ENCODE assay signal across 8 cellular contexts in the genomic region with DNA sequence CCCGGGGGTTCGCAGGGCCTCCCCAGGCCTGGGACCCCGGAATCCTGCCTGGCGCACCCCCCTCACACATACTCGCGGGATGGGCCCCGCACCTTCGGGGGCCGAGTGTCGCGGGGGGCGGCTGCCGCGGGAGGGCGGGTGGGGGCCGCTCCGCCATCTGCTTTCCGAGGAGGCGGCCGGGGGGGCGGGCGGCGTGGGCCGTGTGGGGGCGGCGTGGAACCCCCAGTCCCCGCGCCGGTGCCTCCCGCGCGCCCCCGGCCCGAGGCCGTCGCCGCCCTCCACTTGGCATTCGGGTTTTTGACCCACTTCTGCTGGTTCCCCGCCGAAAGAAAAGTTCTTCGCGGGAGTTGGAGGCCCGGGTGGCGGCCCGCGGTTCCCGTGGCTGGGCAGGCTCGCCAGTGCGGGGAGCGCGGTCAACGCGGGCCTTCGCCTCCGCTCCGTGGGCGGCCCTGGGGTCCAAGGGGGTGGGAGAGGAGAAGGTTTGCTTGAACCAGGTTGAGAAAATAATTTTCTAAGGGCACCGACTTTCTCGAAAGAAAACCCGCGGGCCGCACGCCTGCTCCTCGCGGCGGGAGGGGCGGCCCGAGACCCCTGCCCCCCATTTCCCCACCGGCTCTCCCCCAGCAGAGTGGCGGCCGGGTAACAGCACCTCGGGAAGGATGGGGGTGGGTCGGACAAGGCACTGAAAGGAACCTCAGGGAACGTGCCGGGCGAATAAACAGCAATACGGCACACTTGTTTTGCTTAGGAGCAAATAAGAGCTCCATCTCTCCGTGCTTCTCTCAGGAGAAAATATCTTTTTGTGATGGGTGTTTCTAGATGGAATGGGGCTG. TPM values are rescaled to one million over a fixed set of nuclear protein-coding genes. Genes with fewer than 3 reads are reported as not detected.
DNase-seq lines count a peak whose midpoint lies in the region; ATAC-seq, FAIRE-seq and TF ChIP-seq lines count a peak whose summit lies in the region.

No MANE protein-coding gene starts in this region.

- CTCF ChIA-PET in K562 (lab: Yijun Ruan, JAX; ENCODE audit: low intra/inter-chr PET ratio), result no interaction called here

- BruUV-seq in K562 (replicated peaks; lab: Mats Ljungman, UMichigan), result no TSS peak

- TF ChIP-seq EP300 in K562 (IDR thresholded peaks at IDR 0.05; ENCODE audit: low read length), result no peak

- peaks cover 3% of the 10 kb centered on the region for H3K36me3 Mint-ChIP-seq in memory B cell

- peak; percentile 29 for DNase-seq in stimulated activated CD4-positive, alpha-beta T cell treated with anti-CD3 and anti-CD28 coated beads, Interleukin-4, amount 100 ng/mL, for 1 hour
- DNase-seq in stimulated activated CD4-positive, alpha-beta T cell treated with anti-CD3 and anti-CD28 coated beads, Interleukin-12 subunit alpha, Interleukin-12 subunit beta, amount 100 ng/mL, for 4 hours, result no peak
- DNase-seq in K562 (ENCODE audit: extremely low read depth in 1 of 4, low spot score in 3 of 4) (peak in 1 of 4 experiments; percentile 41), memory B cell (ENCODE audit: low spot score in 2 of 2) (peak in 1 of 2 donors; percentile 35), NCI-H748 (lab: John Stamatoyannopoulos, UW; ENCODE audit: unreplicated experiment) (no peak)

- H3K4me1 ChIP-seq in K562 (replicated peaks in 1 of 2; ENCODE audit: control insufficient read depth in 2 of 2, insufficient read depth in 2 of 2, low read length in 2 of 2) (peaks cover 14 to 39% of the 10 kb centered on the region in 2 experiments), urinary bladder (ENCODE audit: insufficient read depth) (peaks cover 1% of the 10 kb centered on the region)

- no peak overlapping the region for H2AFZ ChIP-seq in K562 (ENCODE audit: low read depth, low read length)

- H3K36me3 ChIP-seq in K562 (ENCODE audit: control insufficient read depth, insufficient read depth, low read length) (peaks cover 40% of the 10 kb centered on the region; the same call in 2 of the 3 replicates), urinary bladder (ENCODE audit: insufficient read depth) (peaks cover 3% of the 10 kb centered on the region)

- H3K9me3 Mint-ChIP-seq in memory B cell, result no peaks in the 10 kb centered on the region

- H3K4me1 Mint-ChIP-seq in memory B cell, result peaks cover 10% of the 10 kb centered on the region

- POLR2A ChIA-PET in K562 (lab: Yijun Ruan, JAX), result interaction anchor here (0.6 to 1.7 kb wide), 12 partner anchors 9 to 63 kb away, joined by 3 to 11 read pairs (median 4); a partner anchor contains a TSS

- peak overlapping the region; percentile 97 for H3K4me3 ChIP-seq in K562
- H3K4me3 ChIP-seq in urinary bladder (ENCODE audit: low read depth, low read length), result peak overlapping the region; percentile 100

- H3K27me3 Mint-ChIP-seq in memory B cell, result no peaks in the 10 kb centered on the region

- peaks cover 19% of the 10 kb centered on the region for H4K20me1 ChIP-seq in K562 (replicated peaks; ENCODE audit: control insufficient read depth, insufficient read depth, low read length)

- peaks cover 79% of the 10 kb centered on the region for H3K79me2 ChIP-seq in K562 (ENCODE audit: control insufficient read depth, insufficient read depth, low read length)

- 1% methylated on average over 50 of the region's 78 CpGs for WGBS in K562 (ENCODE audit: insufficient coverage, low coverage, missing lambda C conversion rate)
- WGBS in urinary bladder, result 1% methylated on average over 78 of the region's 78 CpGs

- peak overlapping the region; percentile 83 for H3K4me2 ChIP-seq in K562 (ENCODE audit: insufficient read depth, low read length)

- no peak for TF ChIP-seq POLR2A in K562 (conservative IDR thresholded peaks at IDR 0.05)

- peaks cover 3% of the 10 kb centered on the region for H3K9me1 ChIP-seq in K562 (ENCODE audit: control insufficient read depth, insufficient read depth, low read length)

- intact Hi-C loops in K562 (cut with micrococcal nuclease), result no loop called here

- H3K9me3 ChIP-seq in K562 (replicated peaks; ENCODE audit: control insufficient read depth, insufficient read depth, low read depth, low read length), result no peaks in the 10 kb centered on the region

- H3K27ac ChIP-seq in K562 (ENCODE audit: extremely low read depth, low read depth, low read length) (peak overlapping the region; percentile 93), urinary bladder (ENCODE audit: low read depth) (peak overlapping the region; percentile 85)

- H3K4me3 Mint-ChIP-seq in memory B cell, result peak overlapping the region; percentile 70

- H3K9ac ChIP-seq in K562 (ENCODE audit: insufficient read depth in 1 of 2, low read depth in 2 of 2, low read length in 2 of 2), result peak overlapping the region; percentile 73 to 97

- FAIRE-seq in K562 (lab: Jason Lieb, UNC), result no peak

- in situ Hi-C loops in K562 (cut with MboI), result no loop called here

- TF ChIP-seq CTCF in K562 (IDR thresholded peaks at IDR 0.05 in 2 of 3, conservative IDR thresholded peaks at IDR 0.05 in 1 of 3; ENCODE audit: insufficient read depth in 2 of 3, low read depth in 1 of 3, low read length in 3 of 3), result no peak

- no peak overlapping the region for H3K27ac Mint-ChIP-seq in memory B cell

- TF ChIP-seq RAD21 in K562 (CRISPR knock-in tag; conservative IDR thresholded peaks at IDR 0.05 in 1 of 2, IDR thresholded peaks at IDR 0.05 in 1 of 2), result no peak

- ATAC-seq in K562, result no peak
- ATAC-seq in memory B cell (ENCODE audit: low read depth), result no peak
- ATAC-seq in GM19035 (IDR thresholded peaks at IDR 0.05; ENCODE audit: unreplicated experiment), result no peak
- ATAC-seq in GM18868 (IDR thresholded peaks at IDR 0.05; ENCODE audit: unreplicated experiment), result no peak

- H3K27me3 ChIP-seq in K562 (ENCODE audit: control insufficient read depth in 2 of 2, insufficient read depth in 2 of 2, low read length in 2 of 2), result no peaks in the 10 kb centered on the region

RNA-seq across cellular contexts. Expression of a gene that starts 1.6 kb away (rescaled TPM):
- total RNA-seq in K562 (2011; cell fraction: chromatin; rRNA removed; ENCODE audit: low replicate concordance), result 29.6 and 40.5 TPM in 2 replicates
- 22.5 and 27.3 TPM in 2 replicates for total RNA-seq in K562 (2011; cell fraction: nucleolus; rRNA removed)
- total RNA-seq in K562 (2011; cell fraction: nucleoplasm; rRNA removed), result 22.7 and 26.4 TPM in 2 replicates
- 12.6 and 13.8 TPM in 2 replicates for total RNA-seq in K562 (2014; rRNA removed)
- total RNA-seq in K562 (2014; rRNA removed; fragmentation: Illumina TruSeq; extraction: Trizol), result 11.7 and 12.6 TPM in 2 replicates
- 9.8 and 10.3 TPM in 2 replicates for total RNA-seq in K562 (2015; rRNA removed; fragmentation: Illumina TruSeq; extraction: Trizol)
- 30.2 and 36.1 TPM in 2 replicates for total RNA-seq in K562 (2021)
- polyA plus RNA-seq in K562 (2011; rRNA removed), result 8.8 and 9.6 TPM in 2 replicates
- polyA plus RNA-seq in K562 (2011; cell fraction: cytosol; rRNA removed), result 6.1 and 6.2 TPM in 2 replicates
- 20.7 and 23.9 TPM in 2 replicates for polyA plus RNA-seq in K562 (2011; cell fraction: nucleus; rRNA removed)
- polyA plus RNA-seq in K562 (2012), result 15.6 and 27.8 TPM in 2 replicates
- 17.9 and 21.5 TPM in 2 replicates for polyA plus RNA-seq in K562 (2014; fragmentation: Illumina TruSeq; extraction: Trizol)
- 1 to 10 TPM; 1.8 TPM for polyA plus RNA-seq in K562 (2014; fragmentation: Nextera tagmentation; extraction: Ambion mirVana)
- 13.2 and 13.3 TPM in 2 replicates for polyA plus RNA-seq in K562 (2014; rRNA removed)
- polyA minus RNA-seq in K562 (2011; rRNA and poly(A)+ RNA removed), result 7.5 and 7.7 TPM in 2 replicates
- 7.8 and 9.4 TPM in 2 replicates for polyA minus RNA-seq in K562 (2011; cell fraction: cytosol; rRNA and poly(A)+ RNA removed)
- 4.3 and 6.3 TPM in 2 replicates for polyA minus RNA-seq in K562 (2011; cell fraction: nucleus; rRNA and poly(A)+ RNA removed)
- 16.3 TPM for total RNA-seq in urinary bladder
- 19.0 TPM for polyA plus RNA-seq in urinary bladder

RNA-seq across cellular contexts. Expression of a gene that starts 9.5 kb away (rescaled TPM):
- 24.8 and 79.9 TPM in 2 replicates for total RNA-seq in K562 (2011; cell fraction: chromatin; rRNA removed; ENCODE audit: low replicate concordance)
- total RNA-seq in K562 (2011; cell fraction: nucleolus; rRNA removed), result 69.4 and 79.1 TPM in 2 replicates
- 43.9 and 44.6 TPM in 2 replicates for total RNA-seq in K562 (2011; cell fraction: nucleoplasm; rRNA removed)
- total RNA-seq in K562 (2014; rRNA removed) (31.2 and 37.6 TPM in 2 replicates), K562 (2014; rRNA removed; fragmentation: Illumina TruSeq; extraction: Trizol) (7.4 and 9.5 TPM in 2 replicates), K562 (2015; rRNA removed; fragmentation: Illumina TruSeq; extraction: Trizol) (23.3 and 24.4 TPM in 2 replicates), K562 (2021) (18.2 and 22.1 TPM in 2 replicates), urinary bladder (20.3 TPM)
- polyA plus RNA-seq in K562 (2011; rRNA removed) (12.7 and 18.9 TPM in 2 replicates), K562 (2014; fragmentation: Illumina TruSeq; extraction: Trizol) (20.0 and 23.0 TPM in 2 replicates), K562 (2014; fragmentation: Nextera tagmentation; extraction: Ambion mirVana) (1 to 10 TPM; 1.9 to 7.0 TPM), K562 (2014; rRNA removed) (28.1 and 29.3 TPM in 2 replicates), urinary bladder (29.6 TPM)
- polyA plus RNA-seq in K562 (2011; cell fraction: cytosol; rRNA removed), result 16.2 and 22.5 TPM in 2 replicates
- polyA plus RNA-seq in K562 (2011; cell fraction: nucleus; rRNA removed), result 26.7 and 33.4 TPM in 2 replicates
- 15.1 and 24.7 TPM in 2 replicates for polyA plus RNA-seq in K562 (2012)
- 9.4 and 10.5 TPM in 2 replicates for polyA minus RNA-seq in K562 (2011; rRNA and poly(A)+ RNA removed)
- 8.3 and 12.0 TPM in 2 replicates for polyA minus RNA-seq in K562 (2011; cell fraction: cytosol; rRNA and poly(A)+ RNA removed)
- 15.3 and 21.4 TPM in 2 replicates for polyA minus RNA-seq in K562 (2011; cell fraction: nucleus; rRNA and poly(A)+ RNA removed)

RNA-seq across cellular contexts. Expression of a gene that starts 12.5 kb away (rescaled TPM):
- total RNA-seq in K562 (2011; cell fraction: chromatin; rRNA removed; ENCODE audit: low replicate concordance), result 34.6 and 104 TPM in 2 replicates
- total RNA-seq in K562 (2011; cell fraction: nucleolus; rRNA removed), result 89.4 and 101 TPM in 2 replicates
- total RNA-seq in K562 (2011; cell fraction: nucleoplasm; rRNA removed), result 53.5 and 55.7 TPM in 2 replicates
- total RNA-seq in K562 (2014; rRNA removed) (26.4 and 32.3 TPM in 2 replicates), K562 (2014; rRNA removed; fragmentation: Illumina TruSeq; extraction: Trizol) (10.0 and 12.6 TPM in 2 replicates), K562 (2015; rRNA removed; fragmentation: Illumina TruSeq; extraction: Trizol) (22.4 and 23.6 TPM in 2 replicates), K562 (2021) (39.6 and 42.1 TPM in 2 replicates), urinary bladder (17.0 TPM)
- polyA plus RNA-seq in K562 (2011; rRNA removed) (11.0 and 14.9 TPM in 2 replicates), K562 (2014; fragmentation: Illumina TruSeq; extraction: Trizol) (17.5 and 24.2 TPM in 2 replicates), K562 (2014; fragmentation: Nextera tagmentation; extraction: Ambion mirVana) (1 to 10 TPM; 2.1 to 2.2 TPM), K562 (2014; rRNA removed) (21.0 and 22.2 TPM in 2 replicates), urinary bladder (72.4 TPM)
- 17.3 and 24.4 TPM in 2 replicates for polyA plus RNA-seq in K562 (2011; cell fraction: cytosol; rRNA removed)
- polyA plus RNA-seq in K562 (2011; cell fraction: nucleus; rRNA removed), result 28.7 and 48.0 TPM in 2 replicates
- polyA plus RNA-seq in K562 (2012), result 37.5 and 39.1 TPM in 2 replicates
- polyA minus RNA-seq in K562 (2011; rRNA and poly(A)+ RNA removed), result 14.0 and 18.0 TPM in 2 replicates
- 21.5 and 32.0 TPM in 2 replicates for polyA minus RNA-seq in K562 (2011; cell fraction: cytosol; rRNA and poly(A)+ RNA removed)
- 22.6 and 27.8 TPM in 2 replicates for polyA minus RNA-seq in K562 (2011; cell fraction: nucleus; rRNA and poly(A)+ RNA removed)

RNA-seq across cellular contexts. Expression of a gene that starts 35.4 kb away (rescaled TPM):
- total RNA-seq in K562 (2011; cell fraction: chromatin; rRNA removed; ENCODE audit: low replicate concordance), result 73.9 and 235 TPM in 2 replicates
- 195 and 197 TPM in 2 replicates for total RNA-seq in K562 (2011; cell fraction: nucleolus; rRNA removed)
- 94.0 and 120 TPM in 2 replicates for total RNA-seq in K562 (2011; cell fraction: nucleoplasm; rRNA removed)
- 42.4 and 52.4 TPM in 2 replicates for total RNA-seq in K562 (2014; rRNA removed)
- 17.2 and 19.8 TPM in 2 replicates for total RNA-seq in K562 (2014; rRNA removed; fragmentation: Illumina TruSeq; extraction: Trizol)
- total RNA-seq in K562 (2015; rRNA removed; fragmentation: Illumina TruSeq; extraction: Trizol), result 44.5 and 55.4 TPM in 2 replicates
- 52.9 and 55.3 TPM in 2 replicates for total RNA-seq in K562 (2021)
- 29.5 and 57.2 TPM in 2 replicates for polyA plus RNA-seq in K562 (2011; rRNA removed)
- polyA plus RNA-seq in K562 (2011; cell fraction: cytosol; rRNA removed), result 50.1 and 59.3 TPM in 2 replicates
- 124 and 137 TPM in 2 replicates for polyA plus RNA-seq in K562 (2011; cell fraction: nucleus; rRNA removed)
- 45.7 and 62.8 TPM in 2 replicates for polyA plus RNA-seq in K562 (2012)
- polyA plus RNA-seq in K562 (2014; fragmentation: Illumina TruSeq; extraction: Trizol), result 24.9 and 40.6 TPM in 2 replicates
- polyA plus RNA-seq in K562 (2014; fragmentation: Nextera tagmentation; extraction: Ambion mirVana), result 1 to 10 TPM; 1.9 to 7.4 TPM
- polyA plus RNA-seq in K562 (2014; rRNA removed), result 50.9 and 66.9 TPM in 2 replicates
- polyA minus RNA-seq in K562 (2011; rRNA and poly(A)+ RNA removed), result 28.0 and 28.3 TPM in 2 replicates
- 31.8 and 39.4 TPM in 2 replicates for polyA minus RNA-seq in K562 (2011; cell fraction: cytosol; rRNA and poly(A)+ RNA removed)
- polyA minus RNA-seq in K562 (2011; cell fraction: nucleus; rRNA and poly(A)+ RNA removed), result 52.8 and 74.0 TPM in 2 replicates
- 19.6 TPM for total RNA-seq in urinary bladder
- polyA plus RNA-seq in urinary bladder, result 32.2 TPM
